8 cellular contexts compared by ENCODE assay signal in the genomic region with DNA sequence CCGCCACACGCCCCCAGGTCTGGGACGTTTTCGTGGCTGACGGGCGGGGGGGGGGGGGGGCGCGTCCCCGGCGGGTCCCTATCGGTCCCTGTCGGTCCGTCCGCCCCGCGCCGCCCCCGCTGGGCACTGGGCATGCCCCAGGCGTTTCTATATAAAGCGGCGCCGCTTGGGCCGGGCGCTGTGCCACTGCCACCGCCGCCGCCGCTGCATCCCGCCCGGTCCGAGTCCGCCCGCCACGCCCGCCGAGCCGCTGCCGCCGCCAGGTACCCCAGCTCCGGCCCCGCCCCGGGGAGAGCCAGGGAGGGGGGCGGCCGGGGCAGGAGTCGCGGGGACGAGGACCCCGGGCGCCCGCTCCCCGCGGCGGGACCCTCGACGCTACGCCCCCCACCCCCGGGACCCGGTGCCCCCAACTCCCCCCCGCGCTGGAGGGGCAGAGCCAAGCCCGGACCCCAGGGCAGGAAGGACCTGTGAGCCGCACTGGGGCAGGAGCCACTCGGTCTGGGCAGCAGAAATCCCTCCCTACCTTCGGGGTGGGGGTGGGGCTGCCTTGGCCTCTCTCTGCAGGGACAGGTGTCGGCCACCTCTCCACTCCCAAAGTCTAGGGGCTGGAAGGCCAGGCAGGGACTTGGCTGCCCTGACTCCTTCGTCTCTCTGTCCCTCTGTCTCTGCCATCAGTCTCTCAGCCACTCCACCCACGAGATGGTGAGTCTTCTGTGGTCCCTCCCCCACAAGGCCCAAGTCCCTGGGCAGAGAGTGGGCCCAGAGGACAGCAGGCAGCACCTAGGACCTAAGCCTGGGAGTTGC. TPM values are rescaled to one million over a fixed set of nuclear protein-coding genes. Genes with fewer than 3 reads are reported as not detected.
DNase-seq lines count a peak whose midpoint lies in the region; ATAC-seq and TF ChIP-seq lines count a peak whose summit lies in the region.

A gene with protein sequence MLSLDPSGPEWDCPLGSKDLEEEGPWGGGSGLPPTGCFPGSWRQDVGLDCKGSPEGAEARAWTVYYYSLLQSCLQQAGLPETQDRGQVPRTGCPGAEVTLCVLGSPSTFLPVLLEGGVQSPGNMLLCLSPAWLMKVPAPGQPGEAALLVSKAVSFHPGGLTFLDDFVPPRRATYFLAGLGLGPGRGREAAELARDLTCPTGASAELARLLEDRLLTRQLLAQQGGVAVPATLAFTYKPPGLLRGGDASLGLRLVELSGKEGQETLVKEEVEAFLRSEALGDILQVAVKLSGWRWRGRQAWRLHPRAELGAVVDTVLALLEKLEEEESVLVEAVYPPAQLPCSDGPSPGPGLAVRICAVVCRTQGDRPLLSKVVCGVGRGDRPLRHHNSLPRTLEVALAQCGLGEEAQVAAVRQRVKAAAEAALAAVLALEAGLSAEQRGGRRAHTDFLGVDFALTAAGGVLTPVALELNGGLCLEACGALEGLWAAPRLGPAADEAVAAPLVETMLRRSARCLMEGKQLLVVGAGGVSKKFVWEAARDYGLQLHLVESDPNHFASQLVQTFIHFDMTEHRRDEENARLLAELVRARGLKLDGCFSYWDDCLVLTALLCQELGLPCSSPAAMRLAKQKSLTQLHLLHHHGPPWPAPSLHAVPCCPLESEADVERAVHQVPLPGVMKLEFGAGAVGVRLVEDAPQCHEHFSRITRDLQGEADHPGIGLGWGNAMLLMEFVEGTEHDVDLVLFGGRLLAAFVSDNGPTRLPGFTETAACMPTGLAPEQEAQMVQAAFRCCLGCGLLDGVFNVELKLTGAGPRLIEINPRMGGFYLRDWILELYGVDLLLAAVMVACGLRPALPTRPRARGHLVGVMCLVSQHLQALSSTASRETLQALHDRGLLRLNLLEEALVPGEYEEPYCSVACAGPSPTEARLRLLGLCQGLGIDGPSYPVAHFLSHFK (plus strand): TSS at position 178 of the 804 bp plus-strand sequence. CDS start 522 bp downstream, at position 700.

- H3K4me3 ChIP-seq in HUES48 (ENCODE audit: low read depth, low read length) (peak within 1 kb of the TSS; percentile 65), spleen (peak within 1 kb of the TSS in 6 of 8 donors; percentile 14 to 61 (median 27))

- H3K27me3 Mint-ChIP-seq in activated T-cell treated with anti-CD3 and anti-CD28 coated beads, Interleukin-2, amount 50 U/mL, for 72 hours (ENCODE audit: low read depth), result no peaks in the 10 kb centered on the region

- H3K4me1 Mint-ChIP-seq in activated T-cell treated with anti-CD3 and anti-CD28 coated beads, Interleukin-2, amount 50 U/mL, for 72 hours (ENCODE audit: low read depth), result peaks cover 78% of the 10 kb centered on the region

- no peak for TF ChIP-seq CTCF in spleen (IDR thresholded peaks at IDR 0.05 in 8 of 11, conservative IDR thresholded peaks at IDR 0.05 in 3 of 11)

- WGBS in spleen, 5 donors, result 7 to 16% (median 10%) methylated on average over 16 to 67 of the region's 67 CpGs

- no peaks in the 10 kb centered on the region for H3K9me3 Mint-ChIP-seq in activated T-cell treated with anti-CD3 and anti-CD28 coated beads, Interleukin-2, amount 50 U/mL, for 72 hours

- intact Hi-C loops in spleen (cut with DNase I; ENCODE audit: low total_unique reads), result no loop called here

- H3K4me3 Mint-ChIP-seq in activated T-cell treated with anti-CD3 and anti-CD28 coated beads, Interleukin-2, amount 50 U/mL, for 72 hours, result peak within 1 kb of the TSS; percentile 82 to 83

- H3K4me1 ChIP-seq in HUES48 (ENCODE audit: control insufficient read depth, insufficient read depth, low read length) (peaks cover 4% of the 10 kb centered on the region; the same call in 1 of the 2 replicates), spleen (peaks cover 48 to 98% (median 88%) of the 10 kb centered on the region in 6 donors)

- no peak within 1 kb of the TSS for H3K9ac ChIP-seq in HUES48 (ENCODE audit: low read depth, low read length)

- peak within 1 kb of the TSS; percentile 21 for H3K27ac Mint-ChIP-seq in activated T-cell treated with anti-CD3 and anti-CD28 coated beads, Interleukin-2, amount 50 U/mL, for 72 hours

- no peak for DNase-seq in activated T-cell treated with anti-CD3 and anti-CD28 coated beads, Interleukin-2, amount 50 U/mL, for 72 hours
- DNase-seq in hypothalamus (lab: John Stamatoyannopoulos, UW) (peak in 30 of 51 donors; percentile 24 to 84 (median 72)), spleen (peak; percentile 85), NCI-H2171 treated with DMSO at 0.1 percent for 48 hours (lab: John Stamatoyannopoulos, UW) (no peak), NCI-H2227 (lab: John Stamatoyannopoulos, UW; ENCODE audit: unreplicated experiment) (no peak), SW 1271 (lab: John Stamatoyannopoulos, UW) (no peak)

- H3K9me3 ChIP-seq in HUES48 (ENCODE audit: control insufficient read depth, insufficient read depth, low read length) (no peaks in the 10 kb centered on the region), spleen (no peaks in the 10 kb centered on the region)

- peak in 1 of 2 donors; percentile 24 for ATAC-seq in activated T-cell treated with anti-CD3 and anti-CD28 coated beads, Interleukin-2, amount 50 U/mL, for 72 hours (replicated peaks in 1 of 2)
- no peak for ATAC-seq in HG03097 (IDR thresholded peaks at IDR 0.05; ENCODE audit: low FRiP score, unreplicated experiment)

- H3K27me3 ChIP-seq in HUES48 (ENCODE audit: control insufficient read depth, insufficient read depth, low read length) (peaks cover 7% of the 10 kb centered on the region), spleen (replicated peaks in 1 of 7) (peaks cover 0 to 44% (median 11%) of the 10 kb centered on the region in 7 donors)

- H3K36me3 ChIP-seq in HUES48 (ENCODE audit: control insufficient read depth, insufficient read depth, low read length), result no peaks in the 10 kb centered on the region
- no peaks in the 10 kb centered on the region for H3K36me3 ChIP-seq in spleen

- no peaks in the 10 kb centered on the region for H3K36me3 Mint-ChIP-seq in activated T-cell treated with anti-CD3 and anti-CD28 coated beads, Interleukin-2, amount 50 U/mL, for 72 hours (ENCODE audit: insufficient read depth in 2 of 2)

- TF ChIP-seq POLR2A in spleen (IDR thresholded peaks at IDR 0.05), result no peak

- H3K27ac ChIP-seq in HUES48 (ENCODE audit: low read depth, low read length) (no peak within 1 kb of the TSS), spleen (peak within 1 kb of the TSS; percentile 41 to 96 (median 86))

RNA-seq across cellular contexts. Expression of the gene that starts here (rescaled TPM):
- 1 to 10 TPM; 3.8 to 5.0 TPM for total RNA-seq in activated T-cell treated with anti-CD3 and anti-CD28 coated beads, Interleukin-2, amount 50 U/mL, for 72 hours
- total RNA-seq in spleen, result 1 to 10 TPM; 1.9 to 4.4 (median 2.1) TPM
- 1 to 10 TPM; 1.0 to 2.0 (median 1.8) TPM for polyA plus RNA-seq in spleen

Comparison
In these comparisons a context has a peak if more than half of its experiments do, and no peak if none do; other contexts are left out.
1. DNase-seq: peak in hypothalamus (30 of 51) and spleen (single experiment); none in activated T-cell treated with anti-CD3 and anti-CD28 coated beads, Interleukin-2, amount 50 U/mL, for 72 hours (0 of 2), NCI-H2171 treated with DMSO at 0.1 percent for 48 hours (single experiment), NCI-H2227 (single experiment) and SW 1271 (0 of 2).